ENCODE assay signal across 12 cellular contexts in the genomic region with DNA sequence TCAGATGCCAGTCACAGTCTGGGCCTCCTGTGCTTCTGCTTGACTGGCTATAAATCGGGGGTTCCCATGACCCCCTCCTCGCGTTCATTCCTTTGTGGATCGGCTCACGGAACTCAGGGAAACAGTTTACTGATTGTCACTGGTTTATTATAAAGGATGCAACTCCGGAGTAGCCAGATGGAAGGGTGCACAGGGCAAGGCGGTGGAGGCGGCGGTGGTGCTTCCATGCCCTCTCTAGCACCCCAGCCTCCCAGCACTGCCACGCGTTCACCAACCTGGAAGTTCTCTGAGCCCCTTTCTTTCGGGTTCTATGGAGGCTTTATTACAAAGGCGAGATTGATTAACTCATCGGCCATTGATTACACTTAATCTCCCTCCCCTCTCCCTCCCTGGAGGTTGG. TPM values are rescaled to one million over a fixed set of nuclear protein-coding genes. Genes with fewer than 3 reads are reported as not detected.
A peak's percentile ranks its signal among the peaks of the same experiment; 100 is the strongest.
DNase-seq lines count a peak whose midpoint lies in the region; TF ChIP-seq lines count a peak whose summit lies in the region.
"Had no signal": no experiment of that assay in that cellular context is flagged by ENCODE, and none has a peak within 500 bp of the region (broad histone marks: within the 10 kb centered on the region; RNA-seq: fewer than 3 reads in every experiment).

No MANE protein-coding gene starts in this region.

- no TSS peak for BruUV-seq in PC-9 (replicated peaks; lab: Mats Ljungman, UMichigan)

- H3F3A ChIP-seq in PC-9 (ENCODE audit: insufficient read depth, low read depth): peaks cover 7% of the 10 kb centered on the region; the same call in 1 of the 2 replicates

- TF ChIP-seq CTCF in chondrocyte (IDR thresholded peaks at IDR 0.05) (no peak), nephron progenitor cell (IDR thresholded peaks at IDR 0.05) (no peak), PC-9 (conservative IDR thresholded peaks at IDR 0.05) (no peak)

- peaks cover 4% of the 10 kb centered on the region; the same call in 1 of the 2 replicates for H3K4me1 ChIP-seq in PC-9 (replicated peaks; ENCODE audit: insufficient read depth)

- peaks cover 18% of the 10 kb centered on the region for H4K20me1 ChIP-seq in PC-9 (ENCODE audit: insufficient read depth)

- H3K9me2 ChIP-seq in PC-9 (ENCODE audit: insufficient read depth): no peaks in the 10 kb centered on the region

- peak overlapping the region; percentile 81 for H3K27ac Mint-ChIP-seq in activated naive CD8-positive, alpha-beta T cell
- no peak overlapping the region for H3K27ac Mint-ChIP-seq in activated naive CD8-positive, alpha-beta T cell treated with anti-CD3 and anti-CD28 coated beads for 36 hours
- H3K27ac Mint-ChIP-seq in chondrocyte (ENCODE audit: unreplicated experiment) (no peak overlapping the region), nephron progenitor cell (peak overlapping the region; percentile 25)

- POLR2A ChIA-PET in PC-9 (lab: Charles Lee; ENCODE audit: unreplicated experiment): no interaction called here

- DNase-seq in activated naive CD8-positive, alpha-beta T cell treated with anti-CD3 and anti-CD28 coated beads for 36 hours: no peak
- peak; percentile 72 for DNase-seq in chondrocyte (ENCODE audit: low spot score)
- DNase-seq in nephron progenitor cell: no peak
- no peak for DNase-seq in hypothalamus (lab: John Stamatoyannopoulos, UW)
- DNase-seq in putamen (ENCODE audit: low spot score): no peak
- no peak for DNase-seq in PC-9
- DNase-seq: KG1, NCI-H1105 treated with DMSO at 0.1 percent for 48 hours, NCI-H1694 treated with DMSO at 0.1 percent for 48 hours had no signal

- H3K36me3 ChIP-seq in PC-9 (ENCODE audit: low read depth): peaks cover 17% of the 10 kb centered on the region

- H3K9me3 Mint-ChIP-seq in activated naive CD8-positive, alpha-beta T cell (ENCODE audit: low read depth): no peaks in the 10 kb centered on the region
- peaks cover 5% of the 10 kb centered on the region for H3K9me3 Mint-ChIP-seq in activated naive CD8-positive, alpha-beta T cell treated with anti-CD3 and anti-CD28 coated beads for 36 hours
- H3K9me3 Mint-ChIP-seq in chondrocyte (ENCODE audit: low read depth): no peaks in the 10 kb centered on the region
- peaks cover 31% of the 10 kb centered on the region for H3K9me3 Mint-ChIP-seq in nephron progenitor cell

- H3K27me3 ChIP-seq in PC-9 (ENCODE audit: insufficient read depth, low read depth): no peaks in the 10 kb centered on the region
- H3K27me3 ChIP-seq: BLaER1 treated with 17β-estradiol and CSF1 and Interleukin-3, amounts not matched to agents 10 nM and 100 nM; Peyer's patch had no signal

- CTCF ChIA-PET in PC-9 (lab: Charles Lee): no interaction called here

- H3K27me3 Mint-ChIP-seq in activated naive CD8-positive, alpha-beta T cell: no peaks in the 10 kb centered on the region
- H3K27me3 Mint-ChIP-seq in activated naive CD8-positive, alpha-beta T cell treated with anti-CD3 and anti-CD28 coated beads for 36 hours: no peaks in the 10 kb centered on the region
- H3K27me3 Mint-ChIP-seq in chondrocyte (ENCODE audit: low read depth) (no peaks in the 10 kb centered on the region), nephron progenitor cell (ENCODE audit: low read depth, poor library complexity) (no peaks in the 10 kb centered on the region)

- no peak overlapping the region for H3K4me2 ChIP-seq in PC-9

- H3K36me3 Mint-ChIP-seq in activated naive CD8-positive, alpha-beta T cell: peaks cover 14% of the 10 kb centered on the region
- peaks cover 26% of the 10 kb centered on the region for H3K36me3 Mint-ChIP-seq in activated naive CD8-positive, alpha-beta T cell treated with anti-CD3 and anti-CD28 coated beads for 36 hours
- H3K36me3 Mint-ChIP-seq in chondrocyte (ENCODE audit: low read depth) (peaks cover 17% of the 10 kb centered on the region), nephron progenitor cell (ENCODE audit: low read depth) (peaks cover 82% of the 10 kb centered on the region)

- intact Hi-C loops in PC-9 (cut with micrococcal nuclease; ENCODE audit: unreplicated experiment): no loop called here

- H3K27ac ChIP-seq in PC-9: no peak overlapping the region
- H3K27ac ChIP-seq: BLaER1 treated with 17β-estradiol and CSF1 and Interleukin-3, amounts not matched to agents 10 nM and 100 nM; Peyer's patch had no signal

- no peak overlapping the region for H3K4me3 ChIP-seq in PC-9
- H3K4me3 ChIP-seq: BLaER1 treated with 17β-estradiol and CSF1 and Interleukin-3, amounts not matched to agents 10 nM and 100 nM; Peyer's patch had no signal

- no peaks in the 10 kb centered on the region for H3K9me3 ChIP-seq in PC-9 (ENCODE audit: insufficient read depth, low read depth)
- H3K9me3 ChIP-seq: Peyer's patch had no signal

- H3K4me1 Mint-ChIP-seq in activated naive CD8-positive, alpha-beta T cell (ENCODE audit: low read depth): peaks cover 47% of the 10 kb centered on the region
- peaks cover 40% of the 10 kb centered on the region for H3K4me1 Mint-ChIP-seq in activated naive CD8-positive, alpha-beta T cell treated with anti-CD3 and anti-CD28 coated beads for 36 hours
- H3K4me1 Mint-ChIP-seq in chondrocyte (ENCODE audit: low read depth): peaks cover 6% of the 10 kb centered on the region
- peaks cover 50% of the 10 kb centered on the region for H3K4me1 Mint-ChIP-seq in nephron progenitor cell

- H3K4me3 Mint-ChIP-seq in activated naive CD8-positive, alpha-beta T cell: no peak overlapping the region
- H3K4me3 Mint-ChIP-seq in activated naive CD8-positive, alpha-beta T cell treated with anti-CD3 and anti-CD28 coated beads for 36 hours: no peak overlapping the region
- no peak overlapping the region for H3K4me3 Mint-ChIP-seq in chondrocyte (ENCODE audit: unreplicated experiment)
- no peak overlapping the region for H3K4me3 Mint-ChIP-seq in nephron progenitor cell

- no peak overlapping the region for H2AFZ ChIP-seq in PC-9

- H3K79me2 ChIP-seq in PC-9 (ENCODE audit: low read depth): peaks cover 59% of the 10 kb centered on the region

RNA-seq across cellular contexts. Expression of gene LPIN1, which starts 15.6 kb away (rescaled TPM):
- total RNA-seq in activated naive CD8-positive, alpha-beta T cell treated with anti-CD3 and anti-CD28 coated beads for 36 hours: 10 to 100 TPM; 24.1 to 25.2 TPM
- 16.2 to 20.5 TPM (median 17.5 TPM) in 3 replicates for total RNA-seq in chondrocyte
- 24.1 and 43.1 TPM in 2 replicates for total RNA-seq in PC-9 (2021)

Comparison
In these comparisons a context has a peak if more than half of its experiments do, and no peak if none do; other contexts are left out.
1. H3K27ac Mint-ChIP-seq: peak in activated naive CD8-positive, alpha-beta T cell (single experiment) and nephron progenitor cell (single experiment); none in activated naive CD8-positive, alpha-beta T cell treated with anti-CD3 and anti-CD28 coated beads for 36 hours (single experiment) and chondrocyte (single experiment).